13 cellular contexts compared by ENCODE assay signal in genomic region chr21:42671778-42672593, GRCh38. TPM values are rescaled to one million over a fixed set of nuclear protein-coding genes. Genes with fewer than 3 reads are reported as not detected.
DNase-seq lines count a peak whose midpoint lies in the region; ATAC-seq, FAIRE-seq and TF ChIP-seq lines count a peak whose summit lies in the region.
"Had no signal": no experiment of that assay in that cellular context is flagged by ENCODE, and none has a peak within 500 bp of the region (broad histone marks: within the 10 kb centered on the region; RNA-seq: fewer than 3 reads in every experiment).

No MANE protein-coding gene starts in this region.

- DNase-seq in LHCN-M2 (ENCODE audit: low read depth) (peak; percentile 30), SJCRH30 (peak; percentile 72 to 79), right lobe of liver (no peak), anterior cingulate cortex (lab: John Stamatoyannopoulos, UW) (no peak), frontal cortex (ENCODE audit: low spot score in 2 of 2) (no peak), ureter (ENCODE audit: low spot score) (no peak)
- DNase-seq in activated CD4-positive, alpha-beta T cell treated with anti-CD3 and anti-CD28 coated beads, Interleukin-2, amount 10 ng/mL, durations not matched to agents 7 days and 5 days, result no peak
- DNase-seq: CD4-positive, alpha-beta T cell; stimulated activated naive CD4-positive, alpha-beta T cell treated with Interleukin-2 at 50 U/mL for 16 hours had no signal

- peaks cover 49% of the 10 kb centered on the region for H3K4me1 ChIP-seq in SJCRH30
- peaks cover 0 to 14% (median 7%) of the 10 kb centered on the region in 4 donors for H3K4me1 ChIP-seq in right lobe of liver

- H3K27me3 ChIP-seq in SJCRH30 (no peaks in the 10 kb centered on the region), right lobe of liver (no peaks in the 10 kb centered on the region)

- H3K27me3 Mint-ChIP-seq in activated CD4-positive, alpha-beta T cell treated with anti-CD3 and anti-CD28 coated beads, Interleukin-2, amount 10 ng/mL, durations not matched to agents 7 days and 5 days, result no peaks in the 10 kb centered on the region
- H3K27me3 Mint-ChIP-seq: CD4-positive, alpha-beta T cell had no signal

- H3K4me3 Mint-ChIP-seq in activated CD4-positive, alpha-beta T cell treated with anti-CD3 and anti-CD28 coated beads, Interleukin-2, amount 10 ng/mL, durations not matched to agents 7 days and 5 days, result no peak overlapping the region
- H3K4me3 Mint-ChIP-seq: CD4-positive, alpha-beta T cell had no signal

- POLR2A ChIA-PET in activated CD4-positive, alpha-beta T cell treated with anti-CD3 and anti-CD28 coated beads, Interleukin-2, amount 10 ng/mL, durations not matched to agents 7 days and 5 days (lab: Charles Lee), result no interaction called here

- H3K9me3 ChIP-seq in SJCRH30 (replicated peaks), result no peaks in the 10 kb centered on the region
- H3K9me3 ChIP-seq in right lobe of liver, result no peaks in the 10 kb centered on the region
- H3K9me3 ChIP-seq: neutrophil had no signal

- FAIRE-seq in frontal cortex (lab: Jason Lieb, UNC), result no peak

- H3K4me3 ChIP-seq in SJCRH30 (peak overlapping the region; percentile 2; the same call in 1 of the 2 replicates), right lobe of liver (no peak overlapping the region)

- no peak for TF ChIP-seq POLR2A in right lobe of liver (IDR thresholded peaks at IDR 0.05)

- WGBS in right lobe of liver (ENCODE audit: insufficient coverage, low coverage, low lambda C conversion rate, missing lambda C conversion rate), result 36% methylated on average over 10 of the region's 15 CpGs

- H3K27ac ChIP-seq in C4-2B (peak overlapping the region; percentile 98), SJCRH30 (peak overlapping the region; percentile 97), right lobe of liver (no peak overlapping the region)
- H3K27ac ChIP-seq: HL-60, neutrophil had no signal

- H3K4me1 Mint-ChIP-seq in activated CD4-positive, alpha-beta T cell treated with anti-CD3 and anti-CD28 coated beads, Interleukin-2, amount 10 ng/mL, durations not matched to agents 7 days and 5 days, result no peaks in the 10 kb centered on the region

- intact Hi-C loops in right lobe of liver (cut with DNase I), result no loop called here

- no peaks in the 10 kb centered on the region for H3K36me3 ChIP-seq in SJCRH30
- H3K36me3 ChIP-seq in right lobe of liver, result no peaks in the 10 kb centered on the region
- H3K36me3 ChIP-seq: neutrophil had no signal

- CTCF ChIA-PET in activated CD4-positive, alpha-beta T cell treated with anti-CD3 and anti-CD28 coated beads, Interleukin-2, amount 10 ng/mL, durations not matched to agents 7 days and 5 days (lab: Charles Lee), result interaction anchor here (0.7 to 1.1 kb wide), 3 partner anchors 11 to 79 kb away, joined by 3 to 4 read pairs (median 3); no protein-coding TSS in a partner anchor

- ATAC-seq in right lobe of liver, result peak; percentile 31 to 66 (median 45)
- ATAC-seq: SK-N-SH treated with all-trans-retinoic acid at 6 μM for 48 hours had no signal

- no peaks in the 10 kb centered on the region for H3K36me3 Mint-ChIP-seq in activated CD4-positive, alpha-beta T cell treated with anti-CD3 and anti-CD28 coated beads, Interleukin-2, amount 10 ng/mL, durations not matched to agents 7 days and 5 days (ENCODE audit: low read depth)

- no peaks in the 10 kb centered on the region for H3K9me3 Mint-ChIP-seq in activated CD4-positive, alpha-beta T cell treated with anti-CD3 and anti-CD28 coated beads, Interleukin-2, amount 10 ng/mL, durations not matched to agents 7 days and 5 days
- H3K9me3 Mint-ChIP-seq: CD4-positive, alpha-beta T cell had no signal

- no peak for TF ChIP-seq CTCF in C4-2B (conservative IDR thresholded peaks at IDR 0.05)
- TF ChIP-seq CTCF in right lobe of liver (IDR thresholded peaks at IDR 0.05), result no peak

- H3K27ac Mint-ChIP-seq in activated CD4-positive, alpha-beta T cell treated with anti-CD3 and anti-CD28 coated beads, Interleukin-2, amount 10 ng/mL, durations not matched to agents 7 days and 5 days, result no peak overlapping the region
- H3K27ac Mint-ChIP-seq: CD4-positive, alpha-beta T cell had no signal

RNA-seq across cellular contexts. Expression of gene PDE9A, which starts 18.6 kb away (rescaled TPM):
- total RNA-seq in LHCN-M2 (2014; rRNA removed) (not detected in 2 replicates), right lobe of liver (1 to 10 TPM; 1.1 to 5.9 (median 3.3) TPM), frontal cortex (13.0 TPM), ureter (26.1 TPM)
- 0.17 TPM for polyA plus RNA-seq in LHCN-M2 (2012)
- total RNA-seq in SJCRH30 (2014; rRNA removed; shearing (Covaris generic)), result 14.8 and 14.9 TPM in 2 replicates
- 1 to 10 TPM; 4.7 to 6.1 TPM for total RNA-seq in activated CD4-positive, alpha-beta T cell treated with anti-CD3 and anti-CD28 coated beads, Interleukin-2, amount 10 ng/mL, durations not matched to agents 7 days and 5 days

Comparison
In these comparisons a context has a peak if more than half of its experiments do, and no peak if none do; other contexts are left out.
1. H3K27ac ChIP-seq: peak in C4-2B (single experiment) and SJCRH30 (single experiment); none in right lobe of liver (0 of 3).
2. DNase-seq: peak in LHCN-M2 (single experiment) and SJCRH30 (2 of 2); none in right lobe of liver (0 of 3), activated CD4-positive, alpha-beta T cell treated with anti-CD3 and anti-CD28 coated beads, Interleukin-2, amount 10 ng/mL, durations not matched to agents 7 days and 5 days (single experiment), anterior cingulate cortex (0 of 58), frontal cortex (0 of 2) and ureter (single experiment).